Comparison of ENCODE assay signal across 8 cellular contexts in genomic region chr1:185720633-185721272, GRCh38. TPM values are rescaled to one million over a fixed set of nuclear protein-coding genes. Genes with fewer than 3 reads are reported as not detected.
A peak's percentile ranks its signal among the peaks of the same experiment; 100 is the strongest.
DNase-seq lines count a peak whose midpoint lies in the region; ATAC-seq, FAIRE-seq and TF ChIP-seq lines count a peak whose summit lies in the region.

No MANE protein-coding gene starts in this region.

- H3K27ac ChIP-seq in spleen = no peak overlapping the region

- peaks cover 0 to 4% (median 0%) of the 10 kb centered on the region in 6 donors for H3K4me1 ChIP-seq in spleen
- H3K4me1 ChIP-seq in mucosa of descending colon (ENCODE audit: low read depth) = no peaks in the 10 kb centered on the region

- no peaks in the 10 kb centered on the region for H3K36me3 ChIP-seq in spleen
- no peaks in the 10 kb centered on the region for H3K36me3 ChIP-seq in mucosa of descending colon (ENCODE audit: low read depth)

- no peak for TF ChIP-seq POLR2A in spleen (IDR thresholded peaks at IDR 0.05)

- no peak overlapping the region for H3K4me3 ChIP-seq in spleen
- no peak overlapping the region for H3K4me3 ChIP-seq in mucosa of descending colon

- 28 to 47% (median 37%) methylated on average over 2 of the region's 2 CpGs for WGBS in spleen, 5 donors

- peak; percentile 51 for FAIRE-seq in frontal cortex (lab: Jason Lieb, UNC)

- H3K9me3 ChIP-seq in spleen (no peaks in the 10 kb centered on the region), mucosa of descending colon (no peaks in the 10 kb centered on the region)

- no peak for ATAC-seq in mucosa of descending colon
- ATAC-seq in HG03571 (IDR thresholded peaks at IDR 0.05; ENCODE audit: unreplicated experiment) = no peak

- DNase-seq in NCI-H82 (lab: John Stamatoyannopoulos, UW) (peak; percentile 40), NCI-H82 treated with DMSO at 0.1 percent for 48 hours (lab: John Stamatoyannopoulos, UW; ENCODE audit: unreplicated experiment) (no peak), RPMI8226 (peak; percentile 31), frontal cortex (ENCODE audit: low spot score in 2 of 2) (no peak), spleen (no peak), mucosa of descending colon (no peak)
- DNase-seq in activated naive CD4-positive, alpha-beta T cell treated with anti-CD3 and anti-CD28 coated beads, Interleukin-2, amount 50 U/mL, for 16 hours = no peak

- intact Hi-C loops in spleen (cut with DNase I; ENCODE audit: low total_unique reads) (loop anchor here (10.0 kb wide), 1 partner anchor 494 kb away; no protein-coding TSS in a partner anchor), mucosa of descending colon (cut with DNase I, micrococcal nuclease) (loop anchor here in 1 of 2 donors (10.0 kb wide), 1 partner anchor 494 kb away; no protein-coding TSS in a partner anchor)

- no peaks in the 10 kb centered on the region for H3K27me3 ChIP-seq in spleen (replicated peaks in 1 of 7)

- TF ChIP-seq CTCF in spleen (IDR thresholded peaks at IDR 0.05 in 8 of 11, conservative IDR thresholded peaks at IDR 0.05 in 3 of 11) (peak in 8 of 11 experiments; percentile 14 to 61 (median 46)), mucosa of descending colon (IDR thresholded peaks at IDR 0.05) (no peak)

RNA-seq across cellular contexts. Expression of gene HMCN1, which starts 13.4 kb away (rescaled TPM):
- total RNA-seq in frontal cortex (1.6 TPM), spleen (10 to 100 TPM; 16.8 to 28.8 (median 21.2) TPM), mucosa of descending colon (1 to 10 TPM; 2.0 to 8.6 (median 3.4) TPM)
- polyA plus RNA-seq in spleen = 1 to 10 TPM; 1.2 to 4.2 (median 3.0) TPM

Comparison
In these comparisons a context has a peak if more than half of its experiments do, and no peak if none do; other contexts are left out.
1. DNase-seq: peak in NCI-H82 (single experiment) and RPMI8226 (single experiment); none in NCI-H82 treated with DMSO at 0.1 percent for 48 hours (single experiment), frontal cortex (0 of 2), spleen (single experiment), activated naive CD4-positive, alpha-beta T cell treated with anti-CD3 and anti-CD28 coated beads, Interleukin-2, amount 50 U/mL, for 16 hours (single experiment) and mucosa of descending colon (0 of 3).